30 cellular contexts compared by ENCODE assay signal in genomic region chr2:17588031-17588430, GRCh38. TPM values are rescaled to one million over a fixed set of nuclear protein-coding genes. Genes with fewer than 3 reads are reported as not detected.
"Had no signal": no experiment of that assay in that cellular context is flagged by ENCODE, and none has a peak within 500 bp of the region (broad histone marks: within the 10 kb centered on the region; RNA-seq: fewer than 3 reads in every experiment).

No MANE protein-coding gene starts in this region.

- DNase-seq: activated CD8-positive, alpha-beta memory T cell treated with anti-CD3 and anti-CD28 coated beads, Interleukin-2, amount 10 ng/mL, durations not matched to agents 7 days and 5 days; activated CD8-positive, alpha-beta T cell treated with anti-CD3 and anti-CD28 coated beads, Interleukin-2, amount 10 ng/mL, durations not matched to agents 7 days and 5 days; activated naive CD4-positive, alpha-beta T cell; activated T-cell treated with anti-CD3 and anti-CD28 coated beads, Interleukin-2, amount 50 U/mL, for 48 hours; anterior cingulate cortex; body of pancreas; cortex of kidney; foreskin fibroblast; left cardiac atrium; left ventricle myocardium superior; naive thymus-derived CD4-positive, alpha-beta T cell; ovary; retina; sigmoid colon; small intestine; stimulated activated CD4-positive, alpha-beta T cell treated with anti-CD3 and anti-CD28 coated beads, Interleukin-4, amount 100 ng/mL, for 24 hours; stimulated activated CD8-positive, alpha-beta memory T cell treated with anti-CD3 and anti-CD28 coated beads, Interleukin-4, amount 100 ng/mL, for 48 hours; stimulated activated naive CD8-positive, alpha-beta T cell treated with anti-CD3 and anti-CD28 coated beads, Interleukin-15, amount 100 ng/mL, for 72 hours; substantia nigra; T-helper 9 cell; thyroid gland; upper lobe of left lung had no signal

- H3K9me3 Mint-ChIP-seq: activated naive CD4-positive, alpha-beta T cell treated with anti-CD3 and anti-CD28 coated beads, Interleukin-2, amount 50 U/mL, for 72 hours; mesothelial cell of epicardium; stimulated activated memory B cell treated with anti-CD40 and anti-IgM and Interleukin-4, amounts not matched to agents 10 μg/mL and 1 μg/mL and 100 μg/mL, for 72 hours; stimulated activated naive CD8-positive, alpha-beta T cell treated with anti-CD3 and anti-CD28 coated beads, Interleukin-15, amount 100 ng/mL, for 72 hours; T-helper 1 cell treated with Interleukin-12 subunit alpha and Interleukin-12 subunit beta and Interleukin-4 antibody, amounts not matched to agents 30 μg/mL and 1 μg/mL, for 36 hours had no signal

- ATAC-seq: activated CD8-positive, alpha-beta memory T cell treated with anti-CD3 and anti-CD28 coated beads, Interleukin-2, amount 10 ng/mL, durations not matched to agents 7 days and 5 days; activated CD8-positive, alpha-beta T cell treated with anti-CD3 and anti-CD28 coated beads, Interleukin-2, amount 10 ng/mL, durations not matched to agents 7 days and 5 days; activated naive CD4-positive, alpha-beta T cell treated with anti-CD3 and anti-CD28 coated beads, Interleukin-2, amount 50 U/mL, for 72 hours; body of pancreas; left cardiac atrium; left ventricle myocardium superior; naive thymus-derived CD4-positive, alpha-beta T cell; stimulated activated memory B cell treated with anti-CD40 and anti-IgM and Interleukin-4, amounts not matched to agents 10 μg/mL and 1 μg/mL and 100 μg/mL, for 72 hours; stimulated activated naive CD8-positive, alpha-beta T cell treated with anti-CD3 and anti-CD28 coated beads, Interleukin-15, amount 100 ng/mL, for 72 hours had no signal

- H3K27ac ChIP-seq: body of pancreas, ovary, sigmoid colon, SK-N-MC, thyroid gland, upper lobe of left lung had no signal

- H3K36me3 ChIP-seq: ovary, sigmoid colon, thyroid gland, upper lobe of left lung had no signal

- H3K27ac Mint-ChIP-seq: activated CD8-positive, alpha-beta memory T cell treated with anti-CD3 and anti-CD28 coated beads, Interleukin-2, amount 10 ng/mL, durations not matched to agents 7 days and 5 days; activated CD8-positive, alpha-beta T cell treated with anti-CD3 and anti-CD28 coated beads, Interleukin-2, amount 10 ng/mL, durations not matched to agents 7 days and 5 days; activated naive CD4-positive, alpha-beta T cell treated with anti-CD3 and anti-CD28 coated beads, Interleukin-2, amount 50 U/mL, for 72 hours; mesothelial cell of epicardium; naive thymus-derived CD4-positive, alpha-beta T cell; progenitor cell of endocrine pancreas; stimulated activated memory B cell treated with anti-CD40 and anti-IgM and Interleukin-4, amounts not matched to agents 10 μg/mL and 1 μg/mL and 100 μg/mL, for 72 hours; stimulated activated naive CD8-positive, alpha-beta T cell treated with anti-CD3 and anti-CD28 coated beads, Interleukin-15, amount 100 ng/mL, for 72 hours; T-helper 1 cell treated with Interleukin-12 subunit alpha and Interleukin-12 subunit beta and Interleukin-4 antibody, amounts not matched to agents 30 μg/mL and 1 μg/mL, for 36 hours had no signal

- H3K4me1 Mint-ChIP-seq: activated CD8-positive, alpha-beta memory T cell treated with anti-CD3 and anti-CD28 coated beads, Interleukin-2, amount 10 ng/mL, durations not matched to agents 7 days and 5 days; naive thymus-derived CD4-positive, alpha-beta T cell; stimulated activated memory B cell treated with anti-CD40 and anti-IgM and Interleukin-4, amounts not matched to agents 10 μg/mL and 1 μg/mL and 100 μg/mL, for 72 hours; stimulated activated naive CD8-positive, alpha-beta T cell treated with anti-CD3 and anti-CD28 coated beads, Interleukin-15, amount 100 ng/mL, for 72 hours had no signal

- H3K4me1 ChIP-seq: body of pancreas, sigmoid colon, thyroid gland, upper lobe of left lung had no signal

- H3K36me3 Mint-ChIP-seq: activated CD8-positive, alpha-beta memory T cell treated with anti-CD3 and anti-CD28 coated beads, Interleukin-2, amount 10 ng/mL, durations not matched to agents 7 days and 5 days; activated naive CD4-positive, alpha-beta T cell treated with anti-CD3 and anti-CD28 coated beads, Interleukin-2, amount 50 U/mL, for 72 hours; mesothelial cell of epicardium; naive thymus-derived CD4-positive, alpha-beta T cell; stimulated activated memory B cell treated with anti-CD40 and anti-IgM and Interleukin-4, amounts not matched to agents 10 μg/mL and 1 μg/mL and 100 μg/mL, for 72 hours had no signal

- H3K27me3 ChIP-seq: body of pancreas, ovary, sigmoid colon, thyroid gland, upper lobe of left lung had no signal

- H3K4me3 Mint-ChIP-seq: activated CD8-positive, alpha-beta memory T cell treated with anti-CD3 and anti-CD28 coated beads, Interleukin-2, amount 10 ng/mL, durations not matched to agents 7 days and 5 days; activated CD8-positive, alpha-beta T cell treated with anti-CD3 and anti-CD28 coated beads, Interleukin-2, amount 10 ng/mL, durations not matched to agents 7 days and 5 days; mesothelial cell of epicardium; naive thymus-derived CD4-positive, alpha-beta T cell; stimulated activated memory B cell treated with anti-CD40 and anti-IgM and Interleukin-4, amounts not matched to agents 10 μg/mL and 1 μg/mL and 100 μg/mL, for 72 hours; stimulated activated naive CD8-positive, alpha-beta T cell treated with anti-CD3 and anti-CD28 coated beads, Interleukin-15, amount 100 ng/mL, for 72 hours; T-helper 1 cell treated with Interleukin-12 subunit alpha and Interleukin-12 subunit beta and Interleukin-4 antibody, amounts not matched to agents 30 μg/mL and 1 μg/mL, for 36 hours had no signal

- H3K4me3 ChIP-seq: body of pancreas, ovary, sigmoid colon, SK-N-MC, thyroid gland, upper lobe of left lung had no signal

RNA-seq across cellular contexts. Expression of gene VSNL1, which starts 47.5 kb away (rescaled TPM):
- total RNA-seq: activated CD8-positive, alpha-beta memory T cell treated with anti-CD3 and anti-CD28 coated beads, Interleukin-2, amount 10 ng/mL, durations not matched to agents 7 days and 5 days; activated CD8-positive, alpha-beta T cell treated with anti-CD3 and anti-CD28 coated beads, Interleukin-2, amount 10 ng/mL, durations not matched to agents 7 days and 5 days; activated naive CD4-positive, alpha-beta T cell treated with anti-CD3 and anti-CD28 coated beads, Interleukin-2, amount 50 U/mL, for 72 hours; endothelial cell of umbilical vein; lung microvascular endothelial cell; naive thymus-derived CD4-positive, alpha-beta T cell had no signal
- polyA plus RNA-seq: endothelial cell of umbilical vein; naive thymus-derived CD4-positive, alpha-beta T cell had no signal
